43 cellular contexts compared by ENCODE assay signal in genomic region chr11:58428021-58428420, GRCh38. TPM values are rescaled to one million over a fixed set of nuclear protein-coding genes. Genes with fewer than 3 reads are reported as not detected.
"Had no signal": no experiment of that assay in that cellular context is flagged by ENCODE, and none has a peak within 500 bp of the region (broad histone marks: within the 10 kb centered on the region; RNA-seq: fewer than 3 reads in every experiment).

TSS of gene OR5B2 (minus strand) at chr11:58428121. CDS start at chr11:58423261, 4,860 bp downstream.

- H3K4me1 Mint-ChIP-seq: activated naive CD4-positive, alpha-beta T cell treated with anti-CD3 and anti-CD28 coated beads, Interleukin-2, amount 10 ng/mL, durations not matched to agents 7 days and 5 days; activated naive CD4-positive, alpha-beta T cell treated with anti-CD3 and anti-CD28 coated beads, Interleukin-2, amount 50 U/mL, for 24 hours; activated naive CD8-positive, alpha-beta T cell treated with anti-CD3 and anti-CD28 coated beads for 36 hours; activated naive CD8-positive, alpha-beta T cell treated with anti-CD3 and anti-CD28 coated beads, Interleukin-2, amount 10 ng/mL, durations not matched to agents 7 days and 5 days; activated naive CD8-positive, alpha-beta T cell treated with anti-CD3 and anti-CD28 coated beads, Interleukin-2, amount 50 U/mL, for 24 hours; activated T-helper 17 cell treated with anti-CD3 and anti-CD28 coated beads, Interleukin-2, amount 50 U/mL, for 72 hours; brain; central memory CD8-positive, alpha-beta T cell had no signal

- FAIRE-seq: astrocyte had no signal

- H3K4me3 ChIP-seq: adrenal gland, ascending aorta, body of pancreas, breast epithelium, cardiac muscle cell had no signal

- H3K27me3 Mint-ChIP-seq: activated naive CD4-positive, alpha-beta T cell treated with anti-CD3 and anti-CD28 coated beads, Interleukin-2, amount 10 ng/mL, durations not matched to agents 7 days and 5 days; activated naive CD8-positive, alpha-beta T cell treated with anti-CD3 and anti-CD28 coated beads for 36 hours had no signal

- ATAC-seq: activated naive CD4-positive, alpha-beta T cell treated with anti-CD3 and anti-CD28 coated beads, Interleukin-2, amount 50 U/mL, for 72 hours; activated naive CD8-positive, alpha-beta T cell treated with anti-CD3 and anti-CD28 coated beads, Interleukin-2, amount 50 U/mL, for 24 hours; activated T-cell treated with anti-CD3 and anti-CD28 coated beads, Interleukin-2, amount 50 U/mL, for 4 hours; activated T-cell treated with anti-CD3 and anti-CD28 coated beads, Interleukin-2, amount 50 U/mL, for 72 hours; activated T-helper 17 cell treated with anti-CD3 and anti-CD28 coated beads, Interleukin-2, amount 50 U/mL, for 72 hours; body of pancreas had no signal

- H3K4me1 ChIP-seq: adrenal gland, ascending aorta, body of pancreas, breast epithelium had no signal

- H3K27ac ChIP-seq: adrenal gland, ascending aorta, body of pancreas, brain microvascular endothelial cell, breast epithelium, cardiac muscle cell had no signal

- H3K36me3 ChIP-seq: adrenal gland, ascending aorta, brain microvascular endothelial cell, breast epithelium, cardiac muscle cell had no signal

- H3K36me3 Mint-ChIP-seq: activated naive CD4-positive, alpha-beta T cell treated with anti-CD3 and anti-CD28 coated beads, Interleukin-2, amount 10 ng/mL, durations not matched to agents 7 days and 5 days; activated naive CD8-positive, alpha-beta T cell treated with anti-CD3 and anti-CD28 coated beads, Interleukin-2, amount 10 ng/mL, durations not matched to agents 7 days and 5 days; brain had no signal

- H3K9me3 Mint-ChIP-seq: activated naive CD4-positive, alpha-beta T cell treated with anti-CD3 and anti-CD28 coated beads, Interleukin-2, amount 10 ng/mL, durations not matched to agents 7 days and 5 days; activated T-helper 1 cell treated with anti-CD3 and anti-CD28 coated beads, Interleukin-12 subunit alpha, Interleukin-12 subunit beta, Interleukin-2, Interleukin-4 antibody, amounts not matched to agents 30 ng/mL and 10 ng/mL and 1 ng/mL, durations not matched to agents 14 hours and 24 hours and 36 hours; activated T-helper 2 cell treated with anti-CD3 and anti-CD28 coated beads, Interferon-gamma antibody, Interleukin-2, Interleukin-4, amounts not matched to agents 10 μg/mL and 5 μg/mL and 100 μg/mL, durations not matched to agents 14 hours and 24 hours and 36 hours had no signal

- DNase-seq: activated effector memory CD4-positive, alpha-beta T cell treated with anti-CD3 and anti-CD28 coated beads, Interleukin-2, amount 50 U/mL, for 16 hours; activated effector memory CD4-positive, alpha-beta T cell treated with Interleukin-2 at 50 U/mL for 16 hours; activated gamma-delta T cell; activated gamma-delta T cell treated with Interleukin-2 at 50 U/mL for 16 hours; activated naive CD4-positive, alpha-beta T cell; activated naive CD4-positive, alpha-beta T cell treated with anti-CD3 and anti-CD28 coated beads for 36 hours; activated naive CD4-positive, alpha-beta T cell treated with anti-CD3 and anti-CD28 coated beads, Interleukin-2, amount 10 ng/mL, durations not matched to agents 7 days and 5 days; activated naive CD4-positive, alpha-beta T cell treated with anti-CD3 and anti-CD28 coated beads, Interleukin-2, amount 50 U/mL, for 16 hours; activated naive CD4-positive, alpha-beta T cell treated with Interleukin-2 at 50 U/mL for 16 hours; activated naive CD8-positive, alpha-beta T cell treated with anti-CD3 and anti-CD28 coated beads for 36 hours; activated naive CD8-positive, alpha-beta T cell treated with anti-CD3 and anti-CD28 coated beads, Interleukin-2, amount 10 ng/mL, durations not matched to agents 7 days and 5 days; activated naive CD8-positive, alpha-beta T cell treated with anti-CD3 and anti-CD28 coated beads, Interleukin-2, amount 50 U/mL, for 24 hours; activated T-cell treated with anti-CD3 and anti-CD28 coated beads, Interleukin-2, amount 50 U/mL, for 1 hour; activated T-cell treated with anti-CD3 and anti-CD28 coated beads, Interleukin-2, amount 50 U/mL, for 24 hours; activated T-cell treated with anti-CD3 and anti-CD28 coated beads, Interleukin-2, amount 50 U/mL, for 4 hours; activated T-cell treated with anti-CD3 and anti-CD28 coated beads, Interleukin-2, amount 50 U/mL, for 48 hours; activated T-cell treated with anti-CD3 and anti-CD28 coated beads, Interleukin-2, amount 50 U/mL, for 72 hours; adrenal gland; amniotic stem cell; amygdala; anterior cingulate cortex; aorta; body of pancreas; brain microvascular endothelial cell; caudate nucleus; central memory CD4-positive, alpha-beta T cell; cerebellar nuclear complex had no signal

- H3K9me3 ChIP-seq: adrenal gland, body of pancreas had no signal

- H3K27me3 ChIP-seq: adrenal gland, ascending aorta, body of pancreas, brain microvascular endothelial cell, breast epithelium, cardiac muscle cell had no signal

- H3K4me3 Mint-ChIP-seq: activated naive CD4-positive, alpha-beta T cell treated with anti-CD3 and anti-CD28 coated beads for 36 hours; activated naive CD4-positive, alpha-beta T cell treated with anti-CD3 and anti-CD28 coated beads, Interleukin-2, amount 10 ng/mL, durations not matched to agents 7 days and 5 days; activated naive CD4-positive, alpha-beta T cell treated with anti-CD3 and anti-CD28 coated beads, Interleukin-2, amount 50 U/mL, for 24 hours; activated naive CD8-positive, alpha-beta T cell; activated naive CD8-positive, alpha-beta T cell treated with anti-CD3 and anti-CD28 coated beads for 36 hours; activated naive CD8-positive, alpha-beta T cell treated with anti-CD3 and anti-CD28 coated beads, Interleukin-2, amount 10 ng/mL, durations not matched to agents 7 days and 5 days; activated naive CD8-positive, alpha-beta T cell treated with anti-CD3 and anti-CD28 coated beads, Interleukin-2, amount 50 U/mL, for 24 hours; activated T-cell treated with anti-CD3 and anti-CD28 coated beads, Interleukin-2, amount 50 U/mL, for 24 hours; activated T-cell treated with anti-CD3 and anti-CD28 coated beads, Interleukin-2, amount 50 U/mL, for 4 hours; activated T-cell treated with anti-CD3 and anti-CD28 coated beads, Interleukin-2, amount 50 U/mL, for 72 hours; activated T-helper 1 cell treated with anti-CD3 and anti-CD28 coated beads, Interleukin-12 subunit alpha, Interleukin-12 subunit beta, Interleukin-2, Interleukin-4 antibody, amounts not matched to agents 30 ng/mL and 10 ng/mL and 1 ng/mL, durations not matched to agents 14 hours and 24 hours and 36 hours; activated T-helper 17 cell treated with anti-CD3 and anti-CD28 coated beads, Interleukin-2, amount 50 U/mL, for 72 hours; brain; central memory CD8-positive, alpha-beta T cell had no signal

- H3K27ac Mint-ChIP-seq: activated naive CD4-positive, alpha-beta T cell treated with anti-CD3 and anti-CD28 coated beads for 36 hours; activated naive CD4-positive, alpha-beta T cell treated with anti-CD3 and anti-CD28 coated beads, Interleukin-2, amount 10 ng/mL, durations not matched to agents 7 days and 5 days; activated naive CD4-positive, alpha-beta T cell treated with anti-CD3 and anti-CD28 coated beads, Interleukin-2, amount 50 U/mL, for 24 hours; activated naive CD4-positive, alpha-beta T cell treated with anti-CD3 and anti-CD28 coated beads, Interleukin-2, amount 50 U/mL, for 72 hours; activated naive CD8-positive, alpha-beta T cell; activated naive CD8-positive, alpha-beta T cell treated with anti-CD3 and anti-CD28 coated beads for 36 hours; activated naive CD8-positive, alpha-beta T cell treated with anti-CD3 and anti-CD28 coated beads, Interleukin-2, amount 10 ng/mL, durations not matched to agents 7 days and 5 days; activated naive CD8-positive, alpha-beta T cell treated with anti-CD3 and anti-CD28 coated beads, Interleukin-2, amount 50 U/mL, for 24 hours; activated T-cell treated with anti-CD3 and anti-CD28 coated beads, Interleukin-2, amount 50 U/mL, for 24 hours; activated T-cell treated with anti-CD3 and anti-CD28 coated beads, Interleukin-2, amount 50 U/mL, for 72 hours; activated T-helper 1 cell treated with anti-CD3 and anti-CD28 coated beads, Interleukin-12 subunit alpha, Interleukin-12 subunit beta, Interleukin-2, Interleukin-4 antibody, amounts not matched to agents 30 ng/mL and 10 ng/mL and 1 ng/mL, durations not matched to agents 14 hours and 24 hours and 36 hours; activated T-helper 17 cell treated with anti-CD3 and anti-CD28 coated beads, Interleukin-2, amount 50 U/mL, for 72 hours; activated T-helper 2 cell treated with anti-CD3 and anti-CD28 coated beads, Interferon-gamma antibody, Interleukin-2, Interleukin-4, amounts not matched to agents 10 μg/mL and 5 μg/mL and 100 μg/mL, durations not matched to agents 14 hours and 24 hours and 36 hours; brain had no signal

RNA-seq across cellular contexts. Expression of gene OR5B2, which starts in this region (rescaled TPM):
- total RNA-seq: activated naive CD4-positive, alpha-beta T cell treated with anti-CD3 and anti-CD28 coated beads for 36 hours; activated naive CD8-positive, alpha-beta T cell treated with anti-CD3 and anti-CD28 coated beads for 36 hours; activated naive CD8-positive, alpha-beta T cell treated with anti-CD3 and anti-CD28 coated beads, Interleukin-2, amount 10 ng/mL, durations not matched to agents 7 days and 5 days; activated T-cell treated with anti-CD3 and anti-CD28 coated beads, Interleukin-2, amount 50 U/mL, for 4 hours; activated T-cell treated with anti-CD3 and anti-CD28 coated beads, Interleukin-2, amount 50 U/mL, for 72 hours; activated T-helper 1 cell treated with anti-CD3 and anti-CD28 coated beads, Interleukin-12 subunit alpha, Interleukin-12 subunit beta, Interleukin-2, Interleukin-4 antibody, amounts not matched to agents 30 ng/mL and 10 ng/mL and 1 ng/mL, durations not matched to agents 14 hours and 24 hours and 36 hours; activated T-helper 2 cell treated with anti-CD3 and anti-CD28 coated beads, Interferon-gamma antibody, Interleukin-2, Interleukin-4, amounts not matched to agents 10 μg/mL and 5 μg/mL and 100 μg/mL, durations not matched to agents 14 hours and 24 hours and 36 hours; adrenal gland; aorta; ascending aorta; astrocyte; body of pancreas; breast epithelium; cardiac muscle cell; cardiac septum; cerebellum; chondrocyte had no signal
- polyA plus RNA-seq: adipose tissue, adrenal gland, aorta, cardiac muscle cell had no signal
